8 cellular contexts compared by ENCODE assay signal in the genomic region with DNA sequence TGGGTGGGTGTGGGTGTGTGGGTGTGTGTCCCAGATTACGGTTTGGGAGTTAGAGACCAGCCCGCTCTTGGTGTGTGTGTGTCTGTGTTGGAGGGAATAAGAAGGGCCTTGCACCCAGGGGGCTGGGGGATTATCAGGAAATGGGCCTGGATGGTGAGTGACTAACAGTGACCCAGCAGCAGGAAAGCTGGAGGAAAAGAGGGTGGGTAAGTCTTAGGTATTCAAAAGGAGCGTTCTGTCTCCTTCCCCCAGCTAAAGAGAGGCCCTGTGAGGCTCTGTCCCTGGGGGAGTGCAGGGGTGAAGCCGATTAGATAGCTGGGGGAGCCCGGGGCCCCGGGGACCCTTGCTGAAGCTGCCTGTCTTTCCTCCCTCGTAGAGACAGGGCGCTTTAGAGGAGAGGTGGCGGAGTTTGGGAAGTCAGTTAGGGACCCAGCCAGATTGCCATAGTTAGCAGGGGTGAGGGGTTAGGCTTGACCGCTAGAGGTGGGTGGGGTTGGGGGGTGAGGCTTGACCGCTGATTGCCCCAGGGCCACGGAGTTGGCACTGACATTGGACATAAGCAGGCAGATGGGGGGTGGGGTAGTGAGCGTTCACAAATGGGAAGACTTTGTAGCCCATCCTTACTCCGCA. TPM values are rescaled to one million over a fixed set of nuclear protein-coding genes. Genes with fewer than 3 reads are reported as not detected.
DNase-seq lines count a peak whose midpoint lies in the region; ATAC-seq and TF ChIP-seq lines count a peak whose summit lies in the region.

No MANE protein-coding gene starts in this region.

- peaks cover 14 to 29% of the 10 kb centered on the region in 2 donors for H3K27me3 Mint-ChIP-seq in T-cell

- H3K18ac ChIP-seq in neuronal stem cell (ENCODE audit: low read length), result peak overlapping the region; percentile 30

- H2BK120ac ChIP-seq in neuronal stem cell (ENCODE audit: low read depth, low read length), result no peak overlapping the region

- no peak overlapping the region for H2AK5ac ChIP-seq in neuronal stem cell (ENCODE audit: low read depth, low read length)

- no peak for DNase-seq in T-cell
- no peak for DNase-seq in epithelial cell of proximal tubule (ENCODE audit: low read depth)
- no peak for DNase-seq in neuronal stem cell (ENCODE audit: low spot score)
- DNase-seq in Ammon's horn (ENCODE audit: low spot score), result no peak
- no peak for DNase-seq in midbrain (lab: John Stamatoyannopoulos, UW)
- no peak for DNase-seq in NCI-H187 (lab: John Stamatoyannopoulos, UW)

- peaks cover 0 to 49% (median 19%) of the 10 kb centered on the region in 11 experiments; a peak in 13 of 22 replicates for H4K20me1 ChIP-seq in BLaER1 treated with 17β-estradiol and CSF1 and Interleukin-3, amounts not matched to agents 10 nM and 100 nM

- H3K4me1 ChIP-seq in BLaER1 treated with 17β-estradiol and CSF1 and Interleukin-3, amounts not matched to agents 10 nM and 100 nM, result peaks cover 28 to 55% (median 43%) of the 10 kb centered on the region in 10 experiments
- H3K4me1 ChIP-seq in neuronal stem cell (ENCODE audit: control insufficient read depth in 2 of 2, insufficient read depth in 1 of 2, low read depth in 1 of 2, low read length in 2 of 2), result peaks cover 12 to 28% of the 10 kb centered on the region in 2 donors

- no peak overlapping the region for H4K8ac ChIP-seq in neuronal stem cell (ENCODE audit: low read depth, low read length)

- peak overlapping the region in 10 of 11 experiments; percentile 43 to 88 (median 58); a peak in 16 of 22 replicates for H3K9ac ChIP-seq in BLaER1 treated with 17β-estradiol and CSF1 and Interleukin-3, amounts not matched to agents 10 nM and 100 nM
- no peak overlapping the region for H3K9ac ChIP-seq in neuronal stem cell (ENCODE audit: low read depth, low read length, poor library complexity)

- no peak overlapping the region for H2BK5ac ChIP-seq in neuronal stem cell (ENCODE audit: low read length)

- ATAC-seq in T-cell (replicated peaks in 1 of 4) (no peak), HG03025 (IDR thresholded peaks at IDR 0.05; ENCODE audit: low FRiP score, unreplicated experiment) (no peak)

- peak overlapping the region in 9 of 10 experiments; percentile 23 to 94 (median 84); a peak in 16 of 20 replicates for H3K4me3 ChIP-seq in BLaER1 treated with 17β-estradiol and CSF1 and Interleukin-3, amounts not matched to agents 10 nM and 100 nM
- H3K4me3 ChIP-seq in epithelial cell of proximal tubule (ENCODE audit: low read depth, low read length) (peak overlapping the region; percentile 94), neuronal stem cell (ENCODE audit: low read length in 2 of 2) (peak overlapping the region in 1 of 2 donors; percentile 77)

- H2AFZ ChIP-seq in neuronal stem cell (ENCODE audit: low read length), result peak overlapping the region; percentile 41

- no peaks in the 10 kb centered on the region; a peak in 1 of 22 replicates for H3K27me3 ChIP-seq in BLaER1 treated with 17β-estradiol and CSF1 and Interleukin-3, amounts not matched to agents 10 nM and 100 nM
- peaks cover 3 to 65% (median 6%) of the 10 kb centered on the region in 3 experiments for H3K27me3 ChIP-seq in neuronal stem cell (ENCODE audit: control insufficient read depth in 3 of 3, insufficient read depth in 3 of 3, low read depth in 1 of 3, low read length in 3 of 3)

- H2BK15ac ChIP-seq in neuronal stem cell (ENCODE audit: low read length), result no peak overlapping the region

- peak overlapping the region; percentile 54 to 96 (median 59) for H3K4me3 Mint-ChIP-seq in T-cell

- CTCF ChIA-PET in T-cell (lab: Charles Lee), result no interaction called here

- H4K91ac ChIP-seq in neuronal stem cell (ENCODE audit: low read depth, low read length, poor library complexity), result no peak overlapping the region

- H3K4ac ChIP-seq in neuronal stem cell (ENCODE audit: low read length), result no peak overlapping the region

- no peaks in the 10 kb centered on the region for H3K36me3 Mint-ChIP-seq in T-cell

- H3K27ac Mint-ChIP-seq in T-cell, result no peak overlapping the region

- H3K23ac ChIP-seq in neuronal stem cell (ENCODE audit: low read depth, low read length, poor library complexity), result no peak overlapping the region

- no peaks in the 10 kb centered on the region for H3K9me3 ChIP-seq in BLaER1 treated with 17β-estradiol and CSF1 and Interleukin-3, amounts not matched to agents 10 nM and 100 nM (replicated peaks in 1 of 11)
- H3K9me3 ChIP-seq in neuronal stem cell (replicated peaks in 1 of 2; ENCODE audit: control insufficient read depth in 2 of 2, insufficient read depth in 1 of 2, low read depth in 1 of 2, low read length in 2 of 2), result no peaks in the 10 kb centered on the region

- WGBS in neuronal stem cell (ENCODE audit: extremely low coverage in 2 of 2, insufficient read length in 2 of 2, insufficient replicate concordance in 1 of 2), 2 donors, result no CpG with 5 or more reads among the region's 14 CpGs

- no peak overlapping the region for H3K14ac ChIP-seq in neuronal stem cell (ENCODE audit: low read length)

- POLR2A ChIA-PET in T-cell (lab: Charles Lee), result no interaction called here

- peak overlapping the region in 2 of 11 experiments; percentile 10 to 13; a peak in 1 of 22 replicates for H3K27ac ChIP-seq in BLaER1 treated with 17β-estradiol and CSF1 and Interleukin-3, amounts not matched to agents 10 nM and 100 nM
- H3K27ac ChIP-seq in neuronal stem cell (replicated peaks; ENCODE audit: low read length), result no peak overlapping the region

- H3K9me3 Mint-ChIP-seq in T-cell, result no peaks in the 10 kb centered on the region

- H3K4me2 ChIP-seq in BLaER1 treated with 17β-estradiol and CSF1 and Interleukin-3, amounts not matched to agents 10 nM and 100 nM, result peak overlapping the region; percentile 90 to 99 (median 96)
- no peak overlapping the region for H3K4me2 ChIP-seq in neuronal stem cell (ENCODE audit: insufficient read depth, low read length, poor library complexity, severe bottlenecking)

- peak overlapping the region; percentile 12 for H2BK12ac ChIP-seq in neuronal stem cell (ENCODE audit: low read length)

- H3K36me3 ChIP-seq in BLaER1 treated with 17β-estradiol and CSF1 and Interleukin-3, amounts not matched to agents 10 nM and 100 nM, result peaks cover 0 to 33% (median 6%) of the 10 kb centered on the region in 11 experiments; a peak in 13 of 22 replicates
- H3K36me3 ChIP-seq in neuronal stem cell (replicated peaks in 1 of 2; ENCODE audit: control insufficient read depth in 2 of 2, insufficient read depth in 2 of 2, low read length in 2 of 2), result peaks cover 0 to 5% of the 10 kb centered on the region in 2 donors

- H3K4me1 Mint-ChIP-seq in T-cell, result peaks cover 16 to 25% (median 16%) of the 10 kb centered on the region in 3 donors

- H3K79me1 ChIP-seq in neuronal stem cell (ENCODE audit: low read depth, low read length), result no peaks in the 10 kb centered on the region

- no peak for TF ChIP-seq CTCF in epithelial cell of proximal tubule (conservative IDR thresholded peaks at IDR 0.05; ENCODE audit: low read depth, low read length)

RNA-seq across cellular contexts. Expression of gene OAF, which starts 1.5 kb away (rescaled TPM):
- total RNA-seq in T-cell (1 to 10 TPM; 3.2 to 6.0 (median 4.0) TPM), epithelial cell of proximal tubule (36.2 and 39.4 TPM in 2 replicates)
- 2.1 TPM for polyA plus RNA-seq in neuronal stem cell (2013, experiment 1 of 2)
- polyA plus RNA-seq in neuronal stem cell (2013, experiment 2 of 2), result 2.0 TPM

RNA-seq across cellular contexts. Expression of gene POU2F3, which starts 27.6 kb away (rescaled TPM):
- total RNA-seq in T-cell, result not detected
- total RNA-seq in epithelial cell of proximal tubule, result 0.58 and 1.4 TPM in 2 replicates
- 0.03 TPM for polyA plus RNA-seq in neuronal stem cell (2013, experiment 1 of 2)
- 0.03 TPM for polyA plus RNA-seq in neuronal stem cell (2013, experiment 2 of 2)
